In genomic region chrY:19012985-19013384, GRCh38 we compare ENCODE assay signal across 30 cellular contexts.
"Had no signal": no experiment of that assay in that cellular context is flagged by ENCODE, and none has a peak within 500 bp of the region (broad histone marks: within the 10 kb centered on the region; RNA-seq: fewer than 3 reads in every experiment).

No MANE protein-coding gene starts in this region.

- H3K27me3 ChIP-seq: ascending aorta, breast epithelium, cardiac muscle cell, colonic mucosa, esophagus squamous epithelium, foreskin keratinocyte, gastroesophageal sphincter had no signal

- H3K9me3 ChIP-seq: ascending aorta, breast epithelium, colonic mucosa, esophagus squamous epithelium, gastroesophageal sphincter had no signal

- H3K36me3 ChIP-seq: ascending aorta, breast epithelium, cardiac muscle cell, colonic mucosa, esophagus squamous epithelium, gastroesophageal sphincter had no signal

- ATAC-seq: activated CD4-positive, alpha-beta T cell treated with anti-CD3 and anti-CD28 coated beads for 36 hours; activated CD8-positive, alpha-beta memory T cell treated with anti-CD3 and anti-CD28 coated beads, Interleukin-2, amount 10 ng/mL, durations not matched to agents 7 days and 5 days; activated CD8-positive, alpha-beta T cell treated with anti-CD3 and anti-CD28 coated beads, Interleukin-2, amount 10 ng/mL, durations not matched to agents 7 days and 5 days; activated naive CD4-positive, alpha-beta T cell treated with anti-CD3 and anti-CD28 coated beads, Interleukin-2, amount 50 U/mL, for 72 hours; foreskin keratinocyte; gastroesophageal sphincter had no signal

- H3K27ac ChIP-seq: ascending aorta, breast epithelium, cardiac muscle cell, colonic mucosa, epithelial cell of prostate, esophagus squamous epithelium, foreskin keratinocyte, gastroesophageal sphincter had no signal

- H3K4me1 ChIP-seq: ascending aorta, breast epithelium, colonic mucosa, esophagus squamous epithelium, foreskin keratinocyte, gastroesophageal sphincter had no signal

- H3K4me3 ChIP-seq: ascending aorta, breast epithelium, cardiac muscle cell, colonic mucosa, esophagus squamous epithelium, gastroesophageal sphincter had no signal

- DNase-seq: activated CD4-positive, alpha-beta memory T cell treated with anti-CD3 and anti-CD28 coated beads for 36 hours; activated CD4-positive, alpha-beta T cell treated with anti-CD3 and anti-CD28 coated beads for 36 hours; activated CD4-positive, alpha-beta T cell treated with anti-CD3 and anti-CD28 coated beads, Interleukin-2, amount 10 ng/mL, durations not matched to agents 24 days and 14 days; activated CD4-positive, CD25-positive, alpha-beta regulatory T cell; activated CD4-positive, CD25-positive, alpha-beta regulatory T cell treated with anti-CD3 and anti-CD28 coated beads, Interleukin-2, amount 50 U/mL, for 72 hours; activated CD8-positive, alpha-beta memory T cell treated with anti-CD3 and anti-CD28 coated beads, Interleukin-2, amount 10 ng/mL, durations not matched to agents 7 days and 5 days; activated CD8-positive, alpha-beta memory T cell treated with anti-CD3 and anti-CD28 coated beads, Interleukin-2, amount 50 U/mL, for 4 hours; activated CD8-positive, alpha-beta T cell treated with anti-CD3 and anti-CD28 coated beads, Interleukin-2, amount 10 ng/mL, durations not matched to agents 7 days and 5 days; activated gamma-delta T cell; activated naive CD4-positive, alpha-beta T cell; activated naive CD4-positive, alpha-beta T cell treated with anti-CD3 and anti-CD28 coated beads, Interleukin-2, amount 10 ng/mL, durations not matched to agents 7 days and 5 days; activated naive CD8-positive, alpha-beta T cell treated with anti-CD3 and anti-CD28 coated beads, Interleukin-2, amount 10 ng/mL, durations not matched to agents 7 days and 5 days; activated T-cell treated with anti-CD3 and anti-CD28 coated beads, Interleukin-2, amount 50 U/mL, for 1 hour; activated T-cell treated with anti-CD3 and anti-CD28 coated beads, Interleukin-2, amount 50 U/mL, for 48 hours; central memory CD4-positive, alpha-beta T cell; cerebellar nuclear complex; colonic mucosa; effector CD8-positive, alpha-beta T cell; esophagus squamous epithelium; foreskin keratinocyte; head of caudate nucleus; T-helper 2 cell had no signal

- FAIRE-seq: endometrium, endothelial cell of umbilical vein had no signal
